Comparison of ENCODE assay signal across 19 cellular contexts in the genomic region with DNA sequence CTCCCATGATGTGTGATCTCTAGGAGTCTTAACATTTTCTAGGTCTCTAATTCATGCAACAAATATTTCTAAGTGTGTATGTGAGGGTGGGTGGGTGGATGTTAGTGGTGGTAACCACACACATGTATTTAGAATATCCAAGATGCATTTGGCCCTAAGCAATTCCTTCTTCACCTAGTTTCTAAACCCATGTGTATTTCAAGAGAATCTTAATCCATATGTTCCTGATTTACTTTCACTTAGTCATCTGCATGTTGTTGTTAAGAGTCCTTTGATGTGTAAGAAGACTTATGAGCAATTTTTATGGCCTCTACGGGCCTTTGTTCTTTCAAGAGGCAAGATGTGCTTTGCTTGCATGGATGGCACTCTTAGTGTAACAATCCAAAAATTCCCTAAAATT.
A peak's percentile ranks its signal among the peaks of the same experiment; 100 is the strongest.
DNase-seq lines count a peak whose midpoint lies in the region; ATAC-seq and TF ChIP-seq lines count a peak whose summit lies in the region.
"Had no signal": no experiment of that assay in that cellular context is flagged by ENCODE, and none has a peak within 500 bp of the region (broad histone marks: within the 10 kb centered on the region; RNA-seq: fewer than 3 reads in every experiment).

No MANE protein-coding gene starts in this region.

- CTCF ChIA-PET in SK-N-SH (lab: Yijun Ruan, JAX): no interaction called here

- DNase-seq in GM23338 (ENCODE audit: low spot score): no peak
- DNase-seq in SK-N-SH: no peak
- peak; percentile 92 for DNase-seq in fibroblast of gingiva (ENCODE audit: low read depth)
- DNase-seq in smooth muscle cell (lab: John Stamatoyannopoulos, UW; ENCODE audit: unreplicated experiment): no peak
- DNase-seq in stimulated activated effector memory CD8-positive, alpha-beta T cell treated with anti-CD3 and anti-CD28 coated beads, Interleukin-12 subunit alpha, Interleukin-12 subunit beta, amount 100 ng/mL, for 72 hours (ENCODE audit: low spot score in 2 of 2): no peak
- no peak for DNase-seq in activated CD4-positive, alpha-beta T cell treated with anti-CD3 and anti-CD28 coated beads for 4 hours
- no peak for DNase-seq in thyroid gland
- DNase-seq: activated CD4-positive, alpha-beta T cell treated with anti-CD3 and anti-CD28 coated beads for 36 hours; activated naive CD8-positive, alpha-beta T cell treated with anti-CD3 and anti-CD28 coated beads for 36 hours; activated T-cell treated with anti-CD3 and anti-CD28 coated beads, Interleukin-2, amount 50 U/mL, for 1 hour; dermis blood vessel endothelial cell; esophagus squamous epithelium; GDM1; naive thymus-derived CD8-positive, alpha-beta T cell; NCI-H187; psoas muscle; T-helper 9 cell had no signal

- no peaks in the 10 kb centered on the region for H3K9me3 ChIP-seq in SK-N-SH
- no peaks in the 10 kb centered on the region for H3K9me3 ChIP-seq in smooth muscle cell (replicated peaks; ENCODE audit: low read depth)
- H3K9me3 ChIP-seq in thyroid gland: no peaks in the 10 kb centered on the region
- H3K9me3 ChIP-seq: esophagus squamous epithelium, psoas muscle, suprapubic skin had no signal

- TF ChIP-seq POLR2A in thyroid gland (IDR thresholded peaks at IDR 0.05): no peak

- H3K4me1 Mint-ChIP-seq in GM23338: peaks cover 6% of the 10 kb centered on the region
- H3K4me1 Mint-ChIP-seq in stimulated activated effector memory CD8-positive, alpha-beta T cell treated with anti-CD3 and anti-CD28 coated beads, Interleukin-12 subunit alpha, Interleukin-12 subunit beta, amount 100 ng/mL, for 72 hours: no peaks in the 10 kb centered on the region
- H3K4me1 Mint-ChIP-seq: activated CD4-positive, alpha-beta T cell treated with anti-CD3 and anti-CD28 coated beads for 36 hours; activated naive CD8-positive, alpha-beta T cell treated with anti-CD3 and anti-CD28 coated beads for 36 hours; naive thymus-derived CD8-positive, alpha-beta T cell had no signal

- intact Hi-C loops in thyroid gland (cut with DNase I): no loop called here

- ATAC-seq in GM23338 (no peak), GM21367 (IDR thresholded peaks at IDR 0.05; ENCODE audit: unreplicated experiment) (no peak)
- no peak for ATAC-seq in stimulated activated effector memory CD8-positive, alpha-beta T cell treated with anti-CD3 and anti-CD28 coated beads, Interleukin-12 subunit alpha, Interleukin-12 subunit beta, amount 100 ng/mL, for 72 hours
- ATAC-seq: activated CD4-positive, alpha-beta T cell treated with anti-CD3 and anti-CD28 coated beads for 36 hours; naive thymus-derived CD8-positive, alpha-beta T cell; psoas muscle had no signal

- no peaks in the 10 kb centered on the region for H3K9me3 Mint-ChIP-seq in GM23338
- peaks cover 4% of the 10 kb centered on the region for H3K9me3 Mint-ChIP-seq in stimulated activated effector memory CD8-positive, alpha-beta T cell treated with anti-CD3 and anti-CD28 coated beads, Interleukin-12 subunit alpha, Interleukin-12 subunit beta, amount 100 ng/mL, for 72 hours
- H3K9me3 Mint-ChIP-seq: activated naive CD8-positive, alpha-beta T cell treated with anti-CD3 and anti-CD28 coated beads for 36 hours had no signal

- H3K27ac Mint-ChIP-seq in GM23338: no peak overlapping the region
- no peak overlapping the region for H3K27ac Mint-ChIP-seq in stimulated activated effector memory CD8-positive, alpha-beta T cell treated with anti-CD3 and anti-CD28 coated beads, Interleukin-12 subunit alpha, Interleukin-12 subunit beta, amount 100 ng/mL, for 72 hours
- H3K27ac Mint-ChIP-seq: activated CD4-positive, alpha-beta T cell treated with anti-CD3 and anti-CD28 coated beads for 36 hours; activated naive CD8-positive, alpha-beta T cell treated with anti-CD3 and anti-CD28 coated beads for 36 hours; naive thymus-derived CD8-positive, alpha-beta T cell had no signal

- WGBS in SK-N-SH (ENCODE audit: low lambda C conversion rate): 28% methylated on average over 1 of the region's 1 CpG
- 11% methylated on average over 1 of the region's 1 CpG for WGBS in smooth muscle cell (ENCODE audit: low lambda C conversion rate)
- WGBS in thyroid gland, 2 donors: 81 to 94% methylated on average over 1 of the region's 1 CpG

- no peak for TF ChIP-seq RAD21 in SK-N-SH (IDR thresholded peaks at IDR 0.05; ENCODE audit: low read length)

- H3K4me3 ChIP-seq in GM23338 (no peak overlapping the region), SK-N-SH (ENCODE audit: low read depth in 2 of 2, low read length in 1 of 2) (no peak overlapping the region), smooth muscle cell (no peak overlapping the region), thyroid gland (replicated peaks in 1 of 3) (no peak overlapping the region)
- H3K4me3 ChIP-seq: esophagus squamous epithelium, psoas muscle, suprapubic skin had no signal

- peaks cover 2% of the 10 kb centered on the region for H3K27me3 Mint-ChIP-seq in GM23338 (ENCODE audit: insufficient read depth, low read depth, poor library complexity)
- H3K27me3 Mint-ChIP-seq: activated CD4-positive, alpha-beta T cell treated with anti-CD3 and anti-CD28 coated beads for 36 hours; activated naive CD8-positive, alpha-beta T cell treated with anti-CD3 and anti-CD28 coated beads for 36 hours; naive thymus-derived CD8-positive, alpha-beta T cell had no signal

- H3K27me3 ChIP-seq in GM23338 (ENCODE audit: insufficient read depth): no peaks in the 10 kb centered on the region
- H3K27me3 ChIP-seq in SK-N-SH (ENCODE audit: insufficient read depth): no peaks in the 10 kb centered on the region
- no peaks in the 10 kb centered on the region for H3K27me3 ChIP-seq in smooth muscle cell (ENCODE audit: low read depth)
- H3K27me3 ChIP-seq in thyroid gland: no peaks in the 10 kb centered on the region
- H3K27me3 ChIP-seq: esophagus squamous epithelium, suprapubic skin had no signal

- no peaks in the 10 kb centered on the region for H4K20me1 ChIP-seq in GM23338 (replicated peaks; ENCODE audit: insufficient read depth)
- H4K20me1 ChIP-seq in SK-N-SH (ENCODE audit: insufficient read depth): no peaks in the 10 kb centered on the region
- H4K20me1 ChIP-seq in smooth muscle cell (ENCODE audit: low read depth): no peaks in the 10 kb centered on the region

- no peak overlapping the region for H3K4me2 ChIP-seq in GM23338
- H3K4me2 ChIP-seq in SK-N-SH: no peak overlapping the region
- peak overlapping the region; percentile 42 for H3K4me2 ChIP-seq in smooth muscle cell

- H3K4me1 ChIP-seq in GM23338 (ENCODE audit: insufficient read depth): peaks cover 9% of the 10 kb centered on the region
- peaks cover 0 to 6% of the 10 kb centered on the region in 2 experiments; a peak in 1 of 4 replicates for H3K4me1 ChIP-seq in SK-N-SH (ENCODE audit: control insufficient read depth in 1 of 2, insufficient read depth in 2 of 2, low read depth in 1 of 2, low read length in 1 of 2)
- no peaks in the 10 kb centered on the region for H3K4me1 ChIP-seq in smooth muscle cell (ENCODE audit: low read depth)
- H3K4me1 ChIP-seq in thyroid gland: no peaks in the 10 kb centered on the region
- H3K4me1 ChIP-seq: esophagus squamous epithelium, psoas muscle, suprapubic skin had no signal

- H3K27ac ChIP-seq in GM23338 (ENCODE audit: low read depth): no peak overlapping the region
- H3K27ac ChIP-seq in SK-N-SH (ENCODE audit: low read depth in 2 of 2, low read length in 1 of 2): no peak overlapping the region
- peak overlapping the region; percentile 45 for H3K27ac ChIP-seq in smooth muscle cell (ENCODE audit: low read depth)
- H3K27ac ChIP-seq in thyroid gland: no peak overlapping the region
- H3K27ac ChIP-seq: esophagus squamous epithelium, psoas muscle, suprapubic skin had no signal

- no peak for TF ChIP-seq CTCF in GM23338 (conservative IDR thresholded peaks at IDR 0.05; ENCODE audit: low read depth in 2 of 2)
- TF ChIP-seq CTCF in SK-N-SH (IDR thresholded peaks at IDR 0.05): no peak
- no peak for TF ChIP-seq CTCF in smooth muscle cell (IDR thresholded peaks at IDR 0.05; ENCODE audit: borderline replicate concordance, insufficient read depth, poor library complexity, severe bottlenecking)
- TF ChIP-seq CTCF in thyroid gland (IDR thresholded peaks at IDR 0.05): no peak

- H2AFZ ChIP-seq in GM23338 (0 out of 2 replicates have a peak overlapping the region, but pooled peaks have one; percentile 16), SK-N-SH (ENCODE audit: low read depth) (no peak overlapping the region), smooth muscle cell (ENCODE audit: low read depth) (no peak overlapping the region)

- no peaks in the 10 kb centered on the region for H3K36me3 Mint-ChIP-seq in GM23338 (ENCODE audit: low read depth)
- no peaks in the 10 kb centered on the region for H3K36me3 Mint-ChIP-seq in stimulated activated effector memory CD8-positive, alpha-beta T cell treated with anti-CD3 and anti-CD28 coated beads, Interleukin-12 subunit alpha, Interleukin-12 subunit beta, amount 100 ng/mL, for 72 hours
- H3K36me3 Mint-ChIP-seq: activated naive CD8-positive, alpha-beta T cell treated with anti-CD3 and anti-CD28 coated beads for 36 hours; naive thymus-derived CD8-positive, alpha-beta T cell had no signal

- TF ChIP-seq EP300 in SK-N-SH (IDR thresholded peaks at IDR 0.05; ENCODE audit: borderline replicate concordance in 1 of 2, low read depth in 1 of 2, low read length in 1 of 2): no peak

- H3K9ac ChIP-seq in SK-N-SH: no peak overlapping the region
- H3K9ac ChIP-seq in smooth muscle cell (ENCODE audit: low read depth): no peak overlapping the region

- H3F3A ChIP-seq in GM23338 (replicated peaks; ENCODE audit: low read depth) (no peaks in the 10 kb centered on the region), SK-N-SH (replicated peaks; ENCODE audit: insufficient read depth) (no peaks in the 10 kb centered on the region), smooth muscle cell (ENCODE audit: low read depth) (no peaks in the 10 kb centered on the region)

- POLR2A ChIA-PET in SK-N-SH (lab: Yijun Ruan, JAX): no interaction called here

- H3K79me2 ChIP-seq in GM23338 (replicated peaks; ENCODE audit: insufficient read depth) (no peaks in the 10 kb centered on the region), SK-N-SH (ENCODE audit: insufficient read depth) (no peaks in the 10 kb centered on the region), smooth muscle cell (ENCODE audit: low read depth) (no peaks in the 10 kb centered on the region)

- H3K4me3 Mint-ChIP-seq in GM23338: no peak overlapping the region
- H3K4me3 Mint-ChIP-seq in stimulated activated effector memory CD8-positive, alpha-beta T cell treated with anti-CD3 and anti-CD28 coated beads, Interleukin-12 subunit alpha, Interleukin-12 subunit beta, amount 100 ng/mL, for 72 hours: no peak overlapping the region
- H3K4me3 Mint-ChIP-seq: activated CD4-positive, alpha-beta T cell treated with anti-CD3 and anti-CD28 coated beads for 36 hours; activated naive CD8-positive, alpha-beta T cell treated with anti-CD3 and anti-CD28 coated beads for 36 hours; naive thymus-derived CD8-positive, alpha-beta T cell had no signal

- no peaks in the 10 kb centered on the region for H3K9me2 ChIP-seq in GM23338 (ENCODE audit: insufficient read depth)
- no peaks in the 10 kb centered on the region for H3K9me2 ChIP-seq in SK-N-SH

- no peaks in the 10 kb centered on the region for H3K36me3 ChIP-seq in GM23338 (ENCODE audit: insufficient read depth)
- H3K36me3 ChIP-seq in SK-N-SH (replicated peaks in 1 of 2; ENCODE audit: control insufficient read depth in 1 of 2, insufficient read depth in 2 of 2, low read length in 1 of 2): no peaks in the 10 kb centered on the region
- no peaks in the 10 kb centered on the region for H3K36me3 ChIP-seq in smooth muscle cell (ENCODE audit: low read depth)
- H3K36me3 ChIP-seq in thyroid gland: no peaks in the 10 kb centered on the region
- H3K36me3 ChIP-seq: esophagus squamous epithelium, suprapubic skin had no signal
